ENCODE assay signal across 17 cellular contexts in the genomic region with DNA sequence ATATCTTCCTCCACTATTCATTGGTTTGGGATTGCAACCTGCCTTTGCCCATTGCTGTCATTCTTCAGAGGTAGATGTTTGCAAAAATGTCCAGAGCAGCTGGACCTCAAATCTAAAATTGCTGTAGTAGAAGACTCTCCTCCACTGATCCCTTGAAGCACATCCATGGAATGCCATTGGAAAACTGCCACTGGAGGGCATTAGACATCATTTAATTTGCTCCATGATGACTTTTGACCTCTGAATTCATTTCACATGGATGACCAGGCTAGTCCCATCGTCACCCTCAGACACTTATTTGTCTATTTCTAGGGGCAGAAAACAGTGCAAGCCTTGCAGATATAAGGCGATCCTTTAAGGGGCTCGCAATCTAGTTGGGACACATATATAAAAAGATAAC. TPM values are rescaled to one million over a fixed set of nuclear protein-coding genes. Genes with fewer than 3 reads are reported as not detected.
DNase-seq lines count a peak whose midpoint lies in the region; ATAC-seq and TF ChIP-seq lines count a peak whose summit lies in the region.
"Had no signal": no experiment of that assay in that cellular context is flagged by ENCODE, and none has a peak within 500 bp of the region (broad histone marks: within the 10 kb centered on the region; RNA-seq: fewer than 3 reads in every experiment).

No MANE protein-coding gene starts in this region.

- DNase-seq in ELR (ENCODE audit: low read depth), result peak; percentile 68
- DNase-seq in PC-3, result peak; percentile 34
- DNase-seq in fibroblast of mammary gland (ENCODE audit: low read depth), result peak; percentile 24
- DNase-seq in retinal pigment epithelial cell (ENCODE audit: low read depth), result no peak
- no peak for DNase-seq in epidermal melanocyte (ENCODE audit: insufficient read length, low spot score)
- DNase-seq in NCI-H2171 treated with DMSO at 0.1 percent for 48 hours (lab: John Stamatoyannopoulos, UW), result no peak
- DNase-seq in NCI-H446 (lab: John Stamatoyannopoulos, UW), result no peak
- DNase-seq: activated CD4-positive, CD25-positive, alpha-beta regulatory T cell treated with anti-CD3 and anti-CD28 coated beads, Interleukin-2, amount 50 U/mL, for 72 hours; activated gamma-delta T cell treated with Interleukin-2 at 50 U/mL for 16 hours; NCI-H146; NCI-H526 treated with DMSO at 0.1 percent for 48 hours; stimulated activated naive CD4-positive, alpha-beta T cell treated with Interleukin-2 at 50 U/mL for 16 hours; T-helper 17 cell; uterus had no signal

- intact Hi-C loops in PC-3 (cut with micrococcal nuclease), result no loop called here

- H3K27me3 ChIP-seq in PC-3 (ENCODE audit: low read length), result peaks cover 56% of the 10 kb centered on the region

- TF ChIP-seq CTCF in PC-3 (conservative IDR thresholded peaks at IDR 0.05; ENCODE audit: low read depth, low read length) (peak; percentile 34; the same call in 1 of the 2 replicates), fibroblast of mammary gland (conservative IDR thresholded peaks at IDR 0.05; ENCODE audit: control insufficient read depth, insufficient read depth, low read depth, low read length) (no peak), retinal pigment epithelial cell (conservative IDR thresholded peaks at IDR 0.05; ENCODE audit: low read depth, low read length) (peak; percentile 7)

- H2AFZ ChIP-seq in PC-3 (ENCODE audit: low read length), result no peak overlapping the region

- H3K4me2 ChIP-seq in PC-3 (ENCODE audit: low read length), result no peak overlapping the region
- H3K4me2 ChIP-seq: KMS-11 had no signal

- no peak overlapping the region for H3K27ac ChIP-seq in PC-3 (ENCODE audit: low read length)
- H3K27ac ChIP-seq: KMS-11, neutrophil, skin epidermis, uterus had no signal

- H3K79me2 ChIP-seq in PC-3 (ENCODE audit: low read length), result no peaks in the 10 kb centered on the region

- H3K9me3 ChIP-seq in PC-3 (ENCODE audit: low read length), result no peaks in the 10 kb centered on the region
- H3K9me3 ChIP-seq: neutrophil, uterus had no signal

- POLR2A ChIA-PET in PC-3 (lab: Charles Lee; ENCODE audit: unreplicated experiment), result no interaction called here

- CTCF ChIA-PET in PC-3 (lab: Charles Lee), result no interaction called here

- H3K9ac ChIP-seq in PC-3 (ENCODE audit: low read length), result no peak overlapping the region
- H3K9ac ChIP-seq: KMS-11 had no signal

- H3K4me3 ChIP-seq in PC-3 (ENCODE audit: low read length) (no peak overlapping the region), fibroblast of mammary gland (ENCODE audit: control insufficient read depth, low read depth, low read length) (no peak overlapping the region), retinal pigment epithelial cell (ENCODE audit: low read length) (no peak overlapping the region)
- H3K4me3 ChIP-seq: skin epidermis, uterus had no signal

- BruUV-seq in PC-3 (replicated peaks; lab: Mats Ljungman, UMichigan), result no TSS peak

- no peaks in the 10 kb centered on the region for H3K9me2 ChIP-seq in PC-3 (replicated peaks; ENCODE audit: low read length)

- 0 out of 2 replicates have a peak, but pooled peaks cover 5% of the 10 kb centered on the region for H3K4me1 ChIP-seq in PC-3 (ENCODE audit: insufficient read depth, low read length)

- H4K20me1 ChIP-seq in PC-3 (ENCODE audit: low read length), result no peaks in the 10 kb centered on the region

- no peaks in the 10 kb centered on the region for H3K36me3 ChIP-seq in PC-3 (ENCODE audit: low read depth, low read length)
- H3K36me3 ChIP-seq: neutrophil, uterus had no signal

- H3F3A ChIP-seq in PC-3 (ENCODE audit: low read length, unreplicated experiment), result no peaks in the 10 kb centered on the region

- ATAC-seq in PC-3, result no peak
- ATAC-seq: T-helper 17 cell had no signal

RNA-seq across cellular contexts. Expression of gene FLT1, which starts 33.9 kb away (rescaled TPM):
- total RNA-seq in PC-3 (2014; rRNA removed), result 1.2 and 2.2 TPM in 2 replicates

Comparison
In these comparisons a context has a peak if more than half of its experiments do, and no peak if none do; other contexts are left out.
1. DNase-seq: peak in ELR (single experiment), PC-3 (single experiment) and fibroblast of mammary gland (single experiment); none in retinal pigment epithelial cell (single experiment), epidermal melanocyte (single experiment), NCI-H2171 treated with DMSO at 0.1 percent for 48 hours (single experiment) and NCI-H446 (0 of 2).